ENCODE assay signal across 1 cellular context in the genomic region with DNA sequence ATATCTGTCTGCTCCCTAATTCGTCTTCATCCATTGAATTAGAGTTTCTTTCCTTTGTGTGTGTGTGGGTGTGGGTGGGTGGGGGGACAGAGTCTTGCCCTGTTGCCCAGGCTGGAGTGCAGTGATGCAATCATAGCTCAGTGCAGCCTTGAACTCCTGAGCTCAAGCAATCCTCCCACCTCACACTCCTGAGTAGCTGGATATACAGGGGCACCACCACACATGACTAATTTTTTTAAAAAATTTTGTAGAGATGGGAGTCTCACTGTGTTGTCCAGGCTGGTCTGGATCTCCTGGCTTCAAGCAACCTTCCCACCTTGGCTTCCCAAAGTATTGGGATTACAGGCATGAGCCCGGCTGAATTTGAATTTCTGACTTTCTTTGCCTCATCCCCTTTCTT.
TF ChIP-seq lines count a peak whose summit lies in the region.

No MANE protein-coding gene starts in this region.

TF ChIP-seq in K562, 482 proteins besides CTCF, POLR2A, EP300 and RAD21:
- TF ChIP-seq, protein P1, sequence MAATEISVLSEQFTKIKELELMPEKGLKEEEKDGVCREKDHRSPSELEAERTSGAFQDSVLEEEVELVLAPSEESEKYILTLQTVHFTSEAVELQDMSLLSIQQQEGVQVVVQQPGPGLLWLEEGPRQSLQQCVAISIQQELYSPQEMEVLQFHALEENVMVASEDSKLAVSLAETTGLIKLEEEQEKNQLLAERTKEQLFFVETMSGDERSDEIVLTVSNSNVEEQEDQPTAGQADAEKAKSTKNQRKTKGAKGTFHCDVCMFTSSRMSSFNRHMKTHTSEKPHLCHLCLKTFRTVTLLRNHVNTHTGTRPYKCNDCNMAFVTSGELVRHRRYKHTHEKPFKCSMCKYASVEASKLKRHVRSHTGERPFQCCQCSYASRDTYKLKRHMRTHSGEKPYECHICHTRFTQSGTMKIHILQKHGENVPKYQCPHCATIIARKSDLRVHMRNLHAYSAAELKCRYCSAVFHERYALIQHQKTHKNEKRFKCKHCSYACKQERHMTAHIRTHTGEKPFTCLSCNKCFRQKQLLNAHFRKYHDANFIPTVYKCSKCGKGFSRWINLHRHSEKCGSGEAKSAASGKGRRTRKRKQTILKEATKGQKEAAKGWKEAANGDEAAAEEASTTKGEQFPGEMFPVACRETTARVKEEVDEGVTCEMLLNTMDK (IDR thresholded peaks at IDR 0.05; ENCODE audit: borderline replicate concordance, insufficient read depth, low read depth, low read length, poor library complexity, severe bottlenecking), result no peak
- TF ChIP-seq, protein P2, sequence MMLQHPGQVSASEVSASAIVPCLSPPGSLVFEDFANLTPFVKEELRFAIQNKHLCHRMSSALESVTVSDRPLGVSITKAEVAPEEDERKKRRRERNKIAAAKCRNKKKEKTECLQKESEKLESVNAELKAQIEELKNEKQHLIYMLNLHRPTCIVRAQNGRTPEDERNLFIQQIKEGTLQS (IDR thresholded peaks at IDR 0.05), result peak; percentile 30
- TF ChIP-seq, protein P2 (CRISPR knock-in tag; conservative IDR thresholded peaks at IDR 0.05), result no peak
